19 cellular contexts compared by ENCODE assay signal in genomic region chr3:100289339-100289738, GRCh38. TPM values are rescaled to one million over a fixed set of nuclear protein-coding genes. Genes with fewer than 3 reads are reported as not detected.
DNase-seq lines count a peak whose midpoint lies in the region; ATAC-seq, FAIRE-seq and TF ChIP-seq lines count a peak whose summit lies in the region.
"Had no signal": no experiment of that assay in that cellular context is flagged by ENCODE, and none has a peak within 500 bp of the region (broad histone marks: within the 10 kb centered on the region; RNA-seq: fewer than 3 reads in every experiment).

No MANE protein-coding gene starts in this region.

- H3K79me2 ChIP-seq in HepG2 (ENCODE audit: insufficient read depth, low read length): no peaks in the 10 kb centered on the region
- H3K79me2 ChIP-seq in PC-9 (ENCODE audit: low read depth): no peaks in the 10 kb centered on the region

- no peak overlapping the region for H2AFZ ChIP-seq in HepG2 (ENCODE audit: low read length)
- H2AFZ ChIP-seq in PC-9: no peak overlapping the region

- DNase-seq in right lobe of liver (no peak), HepG2 (ENCODE audit: low spot score) (no peak), PC-9 (no peak), chondrocyte (ENCODE audit: low spot score) (no peak), body of pancreas (no peak), COR-L47 (lab: John Stamatoyannopoulos, UW) (no peak), NCI-H2196 treated with DMSO at 0.1 percent for 48 hours (lab: John Stamatoyannopoulos, UW; ENCODE audit: unreplicated experiment) (no peak), NCI-H1417 (lab: John Stamatoyannopoulos, UW) (no peak)
- DNase-seq: ACHN; activated CD4-positive, alpha-beta T cell treated with anti-CD3 and anti-CD28 coated beads, Interleukin-2, amount 50 U/mL, for 1 hour; activated gamma-delta T cell treated with Interleukin-2 at 50 U/mL for 16 hours; central memory CD4-positive, alpha-beta T cell; DMS79; H7; NCI-H1105 treated with DMSO at 0.1 percent for 48 hours; NCI-H526 treated with DMSO at 0.1 percent for 48 hours; ovary; SW 1271 had no signal

- TF ChIP-seq CTCF in right lobe of liver (IDR thresholded peaks at IDR 0.05) (no peak), HepG2 (CRISPR knock-in tag; IDR thresholded peaks at IDR 0.05) (no peak), PC-9 (conservative IDR thresholded peaks at IDR 0.05) (no peak), chondrocyte (IDR thresholded peaks at IDR 0.05) (no peak), body of pancreas (IDR thresholded peaks at IDR 0.05) (no peak)

- no TSS peak for BruUV-seq in HepG2 (replicated peaks; lab: Mats Ljungman, UMichigan)
- BruUV-seq in PC-9 (replicated peaks; lab: Mats Ljungman, UMichigan): TSS peak; percentile 2

- intact Hi-C loops in right lobe of liver (cut with DNase I): no loop called here
- intact Hi-C loops in HepG2 (cut with micrococcal nuclease; ENCODE audit: unreplicated experiment): no loop called here
- intact Hi-C loops in PC-9 (cut with micrococcal nuclease; ENCODE audit: unreplicated experiment): no loop called here
- intact Hi-C loops in body of pancreas (cut with DNase I): no loop called here

- no peak for FAIRE-seq in HepG2 (lab: Jason Lieb, UNC)

- TF ChIP-seq EP300 in HepG2 (IDR thresholded peaks at IDR 0.05; ENCODE audit: low read depth in 2 of 2, low read length in 2 of 2): no peak
- TF ChIP-seq EP300 in HepG2 (CRISPR knock-in tag; IDR thresholded peaks at IDR 0.05; ENCODE audit: borderline replicate concordance): no peak

- H3K4me3 ChIP-seq in right lobe of liver (no peak overlapping the region), HepG2 (replicated peaks in 1 of 3; ENCODE audit: insufficient read depth in 1 of 3, low read depth in 2 of 3, low read length in 3 of 3) (no peak overlapping the region), PC-9 (no peak overlapping the region), body of pancreas (no peak overlapping the region)
- H3K4me3 ChIP-seq: ovary had no signal

- TF ChIP-seq RAD21 in HepG2 (CRISPR knock-in tag; IDR thresholded peaks at IDR 0.05): no peak

- WGBS in right lobe of liver (ENCODE audit: insufficient coverage, low coverage, low lambda C conversion rate, missing lambda C conversion rate): 50% methylated on average over 2 of the region's 2 CpGs
- 93% methylated on average over 2 of the region's 2 CpGs for WGBS in HepG2 (ENCODE audit: low lambda C conversion rate)
- WGBS in body of pancreas, 2 donors: 56 to 89% methylated on average over 2 of the region's 2 CpGs

- H3K27me3 Mint-ChIP-seq in chondrocyte (ENCODE audit: low read depth): no peaks in the 10 kb centered on the region
- H3K27me3 Mint-ChIP-seq: memory B cell had no signal

- H3K36me3 ChIP-seq in right lobe of liver (peaks cover 0 to 12% (median 2%) of the 10 kb centered on the region in 4 donors), HepG2 (replicated peaks in 1 of 2; ENCODE audit: control insufficient read depth in 1 of 2, insufficient read depth in 2 of 2, low read length in 2 of 2) (peaks cover 6 to 49% of the 10 kb centered on the region in 2 experiments), PC-9 (ENCODE audit: low read depth) (peaks cover 40% of the 10 kb centered on the region), body of pancreas (replicated peaks in 1 of 2; ENCODE audit: insufficient read depth in 1 of 2, low read depth in 2 of 2) (peaks cover 0 to 5% of the 10 kb centered on the region in 2 donors)
- H3K36me3 ChIP-seq: ovary had no signal

- H3K9ac ChIP-seq in HepG2 (ENCODE audit: insufficient read depth, low read depth, low read length): no peak overlapping the region

- H3K4me1 Mint-ChIP-seq in chondrocyte (ENCODE audit: low read depth): peaks cover 5% of the 10 kb centered on the region

- H3K4me2 ChIP-seq in HepG2 (ENCODE audit: low read depth, low read length) (no peak overlapping the region), PC-9 (no peak overlapping the region)

- H3K9me2 ChIP-seq in PC-9 (ENCODE audit: insufficient read depth): no peaks in the 10 kb centered on the region

- CTCF ChIA-PET in HepG2 (lab: Yijun Ruan, JAX; ENCODE audit: low intra/inter-chr PET ratio, low total read pairs): no interaction called here
- CTCF ChIA-PET in PC-9 (lab: Charles Lee): no interaction called here

- ATAC-seq in right lobe of liver (peak; percentile 27 to 45 (median 35)), HepG2 (no peak), body of pancreas (no peak)

- H3K4me1 ChIP-seq in right lobe of liver (no peaks in the 10 kb centered on the region), HepG2 (ENCODE audit: insufficient read depth, low read length) (no peaks in the 10 kb centered on the region), PC-9 (replicated peaks; ENCODE audit: insufficient read depth) (no peaks in the 10 kb centered on the region), body of pancreas (no peaks in the 10 kb centered on the region)

- in situ Hi-C loops in HepG2 (cut with HindIII; ENCODE audit: extremely low pct_ligation_motif_present, low pct_unique_long_range_greater_than_20kb): no loop called here

- H4K20me1 ChIP-seq in HepG2 (ENCODE audit: insufficient read depth, low read length): no peaks in the 10 kb centered on the region
- H4K20me1 ChIP-seq in PC-9 (ENCODE audit: insufficient read depth): peaks cover 10% of the 10 kb centered on the region; the same call in 1 of the 2 replicates

- TF ChIP-seq POLR2A in right lobe of liver (IDR thresholded peaks at IDR 0.05): no peak
- TF ChIP-seq POLR2A in HepG2 (IDR thresholded peaks at IDR 0.05; ENCODE audit: insufficient read depth in 1 of 2, low read depth in 2 of 2, low read length in 2 of 2): no peak
- TF ChIP-seq POLR2A in body of pancreas (IDR thresholded peaks at IDR 0.05): no peak

- POLR2A ChIA-PET in HepG2 (lab: Yijun Ruan, JAX): no interaction called here
- POLR2A ChIA-PET in PC-9 (lab: Charles Lee; ENCODE audit: unreplicated experiment): interaction anchor here (0.7 kb wide), 1 partner anchor 10 kb away, joined by 11 read pairs; no protein-coding TSS in a partner anchor

- no peaks in the 10 kb centered on the region for H3K27me3 ChIP-seq in right lobe of liver
- H3K27me3 ChIP-seq in HepG2 (ENCODE audit: control insufficient read depth in 1 of 2, insufficient read depth in 2 of 2, low read length in 2 of 2): no peaks in the 10 kb centered on the region
- no peaks in the 10 kb centered on the region for H3K27me3 ChIP-seq in PC-9 (ENCODE audit: insufficient read depth, low read depth)
- no peaks in the 10 kb centered on the region for H3K27me3 ChIP-seq in body of pancreas
- H3K27me3 ChIP-seq: ovary had no signal

- no peak overlapping the region for H3K27ac ChIP-seq in right lobe of liver
- no peak overlapping the region for H3K27ac ChIP-seq in HepG2 (ENCODE audit: extremely low read length, insufficient read depth, low read length)
- H3K27ac ChIP-seq in PC-9: no peak overlapping the region
- no peak overlapping the region for H3K27ac ChIP-seq in body of pancreas
- H3K27ac ChIP-seq: ovary had no signal

- H3F3A ChIP-seq in PC-9 (ENCODE audit: insufficient read depth, low read depth): no peaks in the 10 kb centered on the region; the same call in 1 of the 2 replicates

- H3K4me3 Mint-ChIP-seq in chondrocyte (ENCODE audit: unreplicated experiment): no peak overlapping the region
- H3K4me3 Mint-ChIP-seq: memory B cell had no signal

- no peaks in the 10 kb centered on the region for H3K9me3 Mint-ChIP-seq in chondrocyte (ENCODE audit: low read depth)
- H3K9me3 Mint-ChIP-seq: memory B cell had no signal

- peaks cover 13% of the 10 kb centered on the region for H3K36me3 Mint-ChIP-seq in chondrocyte (ENCODE audit: low read depth)

- H3K27ac Mint-ChIP-seq in chondrocyte (ENCODE audit: unreplicated experiment): peak overlapping the region; percentile 10
- H3K27ac Mint-ChIP-seq: memory B cell had no signal

- no peaks in the 10 kb centered on the region for H3K9me3 ChIP-seq in right lobe of liver
- H3K9me3 ChIP-seq in HepG2 (ENCODE audit: low read length): no peaks in the 10 kb centered on the region
- no peaks in the 10 kb centered on the region for H3K9me3 ChIP-seq in PC-9 (ENCODE audit: insufficient read depth, low read depth)
- no peaks in the 10 kb centered on the region for H3K9me3 ChIP-seq in body of pancreas
- H3K9me3 ChIP-seq: ovary had no signal

RNA-seq across cellular contexts. Expression of gene TBC1D23, which starts 28.5 kb away (rescaled TPM):
- total RNA-seq in right lobe of liver (10 to 100 TPM; 13.9 to 26.2 (median 21.5) TPM), HepG2 (2016; rRNA removed; fragmentation: Illumina TruSeq; extraction: Trizol) (28.7 and 44.5 TPM in 2 replicates), PC-9 (2021) (68.0 and 68.7 TPM in 2 replicates), chondrocyte (43.5 to 47.2 TPM (median 46.6 TPM) in 3 replicates), body of pancreas (10 to 100 TPM; 11.5 to 49.8 TPM)
- total RNA-seq in HepG2 (2016; cell fraction: cytosol; rRNA removed; fragmentation: Illumina TruSeq; extraction: Trizol; ENCODE audit: low read depth): 5.2 and 5.6 TPM in 2 replicates
- 29.0 and 42.5 TPM in 2 replicates for total RNA-seq in HepG2 (2016; cell fraction: insoluble cytoplasmic fraction; rRNA removed; fragmentation: Illumina TruSeq; extraction: Trizol)
- total RNA-seq in HepG2 (2016; cell fraction: membrane; rRNA removed; fragmentation: Illumina TruSeq; extraction: Trizol): 9.4 and 12.5 TPM in 2 replicates
- total RNA-seq in HepG2 (2016; cell fraction: nucleus; rRNA removed; fragmentation: Illumina TruSeq; extraction: Trizol): 35.8 and 37.8 TPM in 2 replicates
- polyA plus RNA-seq in HepG2 (2011; rRNA removed): 26.5 and 35.4 TPM in 2 replicates
- polyA plus RNA-seq in HepG2 (2011; cell fraction: cytosol; rRNA removed): 8.8 and 13.6 TPM in 2 replicates
- 13.1 and 13.7 TPM in 2 replicates for polyA plus RNA-seq in HepG2 (2011; cell fraction: nucleus; rRNA removed)
- 26.0 and 27.5 TPM in 2 replicates for polyA plus RNA-seq in HepG2 (2012)
- polyA plus RNA-seq in HepG2 (2016; cell fraction: cytosol; fragmentation: Illumina TruSeq; extraction: Trizol; ENCODE audit: low read depth): 1.2 and 1.3 TPM in 2 replicates
- polyA plus RNA-seq in HepG2 (2016; cell fraction: insoluble cytoplasmic fraction; fragmentation: Illumina TruSeq; extraction: Trizol; ENCODE audit: low read depth): 22.6 and 26.1 TPM in 2 replicates
- 4.5 and 4.6 TPM in 2 replicates for polyA plus RNA-seq in HepG2 (2016; cell fraction: membrane; fragmentation: Illumina TruSeq; extraction: Trizol; ENCODE audit: low read depth)
- polyA plus RNA-seq in HepG2 (2016; cell fraction: nucleus; fragmentation: Illumina TruSeq; extraction: Trizol; ENCODE audit: insufficient read depth, low read depth): 24.7 and 25.8 TPM in 2 replicates
- 22.9 and 28.9 TPM in 2 replicates for polyA minus RNA-seq in HepG2 (2011; rRNA and poly(A)+ RNA removed; ENCODE audit: low replicate concordance)
- polyA minus RNA-seq in HepG2 (2011; cell fraction: cytosol; rRNA and poly(A)+ RNA removed): 25.6 and 28.5 TPM in 2 replicates
- 66.4 and 71.1 TPM in 2 replicates for polyA minus RNA-seq in HepG2 (2011; cell fraction: nucleus; rRNA and poly(A)+ RNA removed)

RNA-seq across cellular contexts. Expression of gene NIT2, which starts 45.2 kb away (rescaled TPM):
- total RNA-seq in right lobe of liver (100 to 1,000 TPM in 4 of 6 experiments, 10 to 100 TPM in 2; 43.5 to 141 (median 103) TPM), HepG2 (2016; rRNA removed; fragmentation: Illumina TruSeq; extraction: Trizol) (49.1 and 54.3 TPM in 2 replicates), PC-9 (2021) (91.0 and 115 TPM in 2 replicates), chondrocyte (46.2 to 52.7 TPM (median 46.6 TPM) in 3 replicates), body of pancreas (10 to 100 TPM; 21.5 to 32.6 TPM)
- 8.5 and 10.3 TPM in 2 replicates for total RNA-seq in HepG2 (2016; cell fraction: cytosol; rRNA removed; fragmentation: Illumina TruSeq; extraction: Trizol; ENCODE audit: low read depth)
- total RNA-seq in HepG2 (2016; cell fraction: insoluble cytoplasmic fraction; rRNA removed; fragmentation: Illumina TruSeq; extraction: Trizol): 50.7 and 55.5 TPM in 2 replicates
- 15.4 and 15.6 TPM in 2 replicates for total RNA-seq in HepG2 (2016; cell fraction: membrane; rRNA removed; fragmentation: Illumina TruSeq; extraction: Trizol)
- total RNA-seq in HepG2 (2016; cell fraction: nucleus; rRNA removed; fragmentation: Illumina TruSeq; extraction: Trizol): 42.6 and 44.4 TPM in 2 replicates
- 41.4 and 43.4 TPM in 2 replicates for polyA plus RNA-seq in HepG2 (2011; rRNA removed)
- polyA plus RNA-seq in HepG2 (2011; cell fraction: cytosol; rRNA removed): 10.6 and 16.0 TPM in 2 replicates
- polyA plus RNA-seq in HepG2 (2011; cell fraction: nucleus; rRNA removed): 89.2 and 101 TPM in 2 replicates
- 26.0 and 34.9 TPM in 2 replicates for polyA plus RNA-seq in HepG2 (2012)
- polyA plus RNA-seq in HepG2 (2016; cell fraction: cytosol; fragmentation: Illumina TruSeq; extraction: Trizol; ENCODE audit: low read depth): 14.8 and 14.9 TPM in 2 replicates
- polyA plus RNA-seq in HepG2 (2016; cell fraction: insoluble cytoplasmic fraction; fragmentation: Illumina TruSeq; extraction: Trizol; ENCODE audit: low read depth): 47.6 and 48.6 TPM in 2 replicates
- polyA plus RNA-seq in HepG2 (2016; cell fraction: membrane; fragmentation: Illumina TruSeq; extraction: Trizol; ENCODE audit: low read depth): 10.6 and 12.0 TPM in 2 replicates
- 78.3 and 81.9 TPM in 2 replicates for polyA plus RNA-seq in HepG2 (2016; cell fraction: nucleus; fragmentation: Illumina TruSeq; extraction: Trizol; ENCODE audit: insufficient read depth, low read depth)
- 7.3 and 20.3 TPM in 2 replicates for polyA minus RNA-seq in HepG2 (2011; rRNA and poly(A)+ RNA removed; ENCODE audit: low replicate concordance)
- polyA minus RNA-seq in HepG2 (2011; cell fraction: cytosol; rRNA and poly(A)+ RNA removed): 4.6 and 5.9 TPM in 2 replicates
- polyA minus RNA-seq in HepG2 (2011; cell fraction: nucleus; rRNA and poly(A)+ RNA removed): 32.6 and 33.7 TPM in 2 replicates

Comparison
In these comparisons a context has a peak if more than half of its experiments do, and no peak if none do; other contexts are left out.
1. ATAC-seq: peak in right lobe of liver (4 of 4); none in HepG2 (single experiment) and body of pancreas (single experiment).